ENCODE assay signal across 24 cellular contexts in genomic region chr13:26026211-26026610, GRCh38. TPM values are rescaled to one million over a fixed set of nuclear protein-coding genes. Genes with fewer than 3 reads are reported as not detected.
DNase-seq lines count a peak whose midpoint lies in the region; ATAC-seq, FAIRE-seq and TF ChIP-seq lines count a peak whose summit lies in the region.
"Had no signal": no experiment of that assay in that cellular context is flagged by ENCODE, and none has a peak within 500 bp of the region (broad histone marks: within the 10 kb centered on the region; RNA-seq: fewer than 3 reads in every experiment).

No MANE protein-coding gene starts in this region.

- H3K4me3 ChIP-seq in cardiac muscle cell (no peak overlapping the region), H1 (ENCODE audit: extremely low read depth in 1 of 4, insufficient read depth in 2 of 4, low read depth in 3 of 4, low read length in 4 of 4) (no peak overlapping the region), spleen (no peak overlapping the region)

- peaks cover 52% of the 10 kb centered on the region for H3K4me1 Mint-ChIP-seq in osteocyte (ENCODE audit: unreplicated experiment)
- H3K4me1 Mint-ChIP-seq: B cell, T-cell had no signal

- POLR2A ChIA-PET in H1 (lab: Charles Lee; ENCODE audit: partially characterized antibody) = interaction anchor here (2.0 kb wide), 1 partner anchor 25 kb away, joined by 8 read pairs; the partner anchor contains the start of gene SHISA2

- no peaks in the 10 kb centered on the region for H3K27me3 ChIP-seq in cardiac muscle cell
- H3K27me3 ChIP-seq in H1 (replicated peaks in 1 of 4; ENCODE audit: control insufficient read depth in 3 of 4, extremely low read depth in 1 of 4, insufficient read depth in 3 of 4, low read length in 3 of 4) = no peaks in the 10 kb centered on the region
- H3K27me3 ChIP-seq in spleen (replicated peaks in 1 of 7) = no peaks in the 10 kb centered on the region

- no peak overlapping the region for H3K56ac ChIP-seq in H1 (replicated peaks; ENCODE audit: insufficient read length, low read depth, low read length)

- H4K5ac ChIP-seq in H1 (ENCODE audit: insufficient read length, low read depth, low read length) = no peak overlapping the region

- no peaks in the 10 kb centered on the region for H3K36me3 Mint-ChIP-seq in osteocyte (ENCODE audit: unreplicated experiment)

- H3K4ac ChIP-seq in H1 (replicated peaks; ENCODE audit: insufficient read length, low read depth, low read length) = no peak overlapping the region

- H2BK20ac ChIP-seq in H1 (ENCODE audit: low read length) = no peak overlapping the region

- no peaks in the 10 kb centered on the region for H3K27me3 Mint-ChIP-seq in osteocyte (ENCODE audit: unreplicated experiment)

- H3K9me3 Mint-ChIP-seq in osteocyte (ENCODE audit: unreplicated experiment) = peaks cover 4% of the 10 kb centered on the region

- intact Hi-C loops in left ventricle myocardium superior (cut with micrococcal nuclease) (no loop called here), spleen (cut with DNase I; ENCODE audit: low total_unique reads) (no loop called here)

- no peaks in the 10 kb centered on the region for H3K79me2 ChIP-seq in H1 (ENCODE audit: control insufficient read depth in 1 of 2, insufficient read depth in 2 of 2, low read length in 2 of 2)

- TF ChIP-seq EP300 in H1 (IDR thresholded peaks at IDR 0.05; ENCODE audit: borderline replicate concordance in 1 of 2, low read depth in 2 of 2, low read length in 2 of 2) = no peak

- no peaks in the 10 kb centered on the region for H3K23me2 ChIP-seq in H1 (ENCODE audit: low read depth, low read length)

- TF ChIP-seq POLR2A in H1 (IDR thresholded peaks at IDR 0.05; ENCODE audit: control extremely low read depth in 1 of 2, low read depth in 2 of 2, low read length in 2 of 2) = no peak
- TF ChIP-seq POLR2A in spleen (IDR thresholded peaks at IDR 0.05) = no peak

- H2AK5ac ChIP-seq in H1 (ENCODE audit: low read depth, low read length) = no peak overlapping the region

- no peak overlapping the region for H2AFZ ChIP-seq in H1 (ENCODE audit: low read length)

- no peaks in the 10 kb centered on the region for H3K79me1 ChIP-seq in H1 (ENCODE audit: low read depth, low read length)

- no peak for ATAC-seq in left ventricle myocardium superior
- ATAC-seq: CD8-positive, alpha-beta T cell; T-cell had no signal

- H2BK120ac ChIP-seq in H1 (replicated peaks; ENCODE audit: low read depth, low read length) = no peak overlapping the region

- no peak overlapping the region; the same call in 1 of the 2 replicates for H3K18ac ChIP-seq in H1 (ENCODE audit: extremely low read depth, low read length)

- no peak overlapping the region for H3K27ac Mint-ChIP-seq in osteocyte (ENCODE audit: unreplicated experiment)
- H3K27ac Mint-ChIP-seq: B cell; CD8-positive, alpha-beta T cell; T-cell had no signal

- H4K20me1 ChIP-seq in H1 (replicated peaks in 1 of 2; ENCODE audit: control insufficient read depth in 1 of 2, insufficient read depth in 2 of 2, low read length in 2 of 2) = no peaks in the 10 kb centered on the region

- TF ChIP-seq RAD21 in H1 (IDR thresholded peaks at IDR 0.05 in 1 of 2, conservative IDR thresholded peaks at IDR 0.05 in 1 of 2; ENCODE audit: low read depth in 2 of 2, low read length in 2 of 2) = no peak

- peak overlapping the region; percentile 56; the same call in 1 of the 2 replicates for H2BK12ac ChIP-seq in H1 (ENCODE audit: low read depth, low read length)

- no peak overlapping the region for H3K23ac ChIP-seq in H1 (ENCODE audit: insufficient read length)

- H3K4me3 Mint-ChIP-seq in osteocyte (ENCODE audit: unreplicated experiment) = no peak overlapping the region
- H3K4me3 Mint-ChIP-seq: B cell; CD8-positive, alpha-beta T cell; T-cell had no signal

- DNase-seq in cardiac muscle cell (ENCODE audit: low read depth in 1 of 2, low spot score in 1 of 2) (no peak), left ventricle myocardium superior (no peak), H1 (ENCODE audit: low read depth in 1 of 2, low spot score in 2 of 2) (peak in 1 of 2 experiments; percentile 43), osteocyte (ENCODE audit: extremely low spot score, unreplicated experiment) (peak; percentile 71), spleen (no peak), NCI-H2081 treated with DMSO at 0.1 percent for 48 hours (lab: John Stamatoyannopoulos, UW) (no peak), pons (ENCODE audit: low spot score) (no peak)
- DNase-seq: CD8-positive, alpha-beta T cell; DMS79 treated with DMSO at 0.1 percent for 48 hours; GF-D8; Karpas-422; NCI-H1105 treated with DMSO at 0.1 percent for 48 hours; NCI-H2029; NCI-H510A treated with DMSO at 0.1 percent for 48 hours; NCI-H774; SHP77; T-cell had no signal

- CTCF ChIA-PET in H1 (lab: Charles Lee; ENCODE audit: partially characterized antibody) = interaction anchor here (0.9 to 9.2 kb wide), 2 partner anchors 12 to 169 kb away, joined by 6 to 53 read pairs; no protein-coding TSS in a partner anchor

- H3K36me3 ChIP-seq in cardiac muscle cell (no peaks in the 10 kb centered on the region), H1 (ENCODE audit: control insufficient read depth in 2 of 4, insufficient read depth in 4 of 4, low read length in 3 of 4) (0 out of 8 replicates have a peak, but pooled peaks cover 0 to 2% (median 0%) of the 10 kb centered on the region in 4 experiments), spleen (no peaks in the 10 kb centered on the region)

- TF ChIP-seq CTCF in cardiac muscle cell (IDR thresholded peaks at IDR 0.05; ENCODE audit: low read depth, low read length) (no peak), H1 (IDR thresholded peaks at IDR 0.05; ENCODE audit: control extremely low read depth in 1 of 3, insufficient read depth in 1 of 3, low read depth in 1 of 3, low read length in 3 of 3) (no peak), osteocyte (IDR thresholded peaks at IDR 0.05) (no peak), spleen (IDR thresholded peaks at IDR 0.05 in 8 of 11, conservative IDR thresholded peaks at IDR 0.05 in 3 of 11) (no peak)

- H2BK5ac ChIP-seq in H1 (ENCODE audit: low read depth, low read length) = no peak overlapping the region

- no peak overlapping the region for H2BK15ac ChIP-seq in H1 (ENCODE audit: low read length)

- H3K9me3 ChIP-seq in cardiac muscle cell (ENCODE audit: low read depth) = no peaks in the 10 kb centered on the region
- H3K9me3 ChIP-seq in H1 (ENCODE audit: insufficient read depth in 2 of 2, low read depth in 1 of 2, low read length in 1 of 2) = peaks cover 5% of the 10 kb centered on the region in 2 experiments; a peak in 3 of 4 replicates
- H3K9me3 ChIP-seq in spleen = peaks cover 0 to 9% (median 7%) of the 10 kb centered on the region in 8 donors

- peaks cover 52% of the 10 kb centered on the region for H3K4me1 ChIP-seq in cardiac muscle cell (ENCODE audit: low read depth)
- peaks cover 0 to 14% (median 2%) of the 10 kb centered on the region in 4 experiments; a peak in 4 of 7 replicates for H3K4me1 ChIP-seq in H1 (replicated peaks in 1 of 4; ENCODE audit: control insufficient read depth in 3 of 4, insufficient read depth in 4 of 4, low read length in 3 of 4)
- H3K4me1 ChIP-seq in spleen = no peaks in the 10 kb centered on the region

- H4K91ac ChIP-seq in H1 (replicated peaks; ENCODE audit: insufficient read length, low read length) = no peak overlapping the region

- 92% methylated on average over 4 of the region's 4 CpGs; no CpG with 5 or more reads in 1 of the 2 experiments for WGBS in H1 (ENCODE audit: extremely low coverage in 1 of 2, insufficient coverage in 1 of 2, insufficient read length in 1 of 2, insufficient replicate concordance in 2 of 2, low coverage in 1 of 2, low lambda C conversion rate in 2 of 2, missing lambda C conversion rate in 1 of 2), 2 experiments
- WGBS in spleen, 5 donors = 69 to 89% (median 82%) methylated on average over 4 of the region's 4 CpGs

- no peak overlapping the region for H4K8ac ChIP-seq in H1 (ENCODE audit: extremely low read depth, insufficient read depth, low read length)

- no peak overlapping the region for H3K9ac ChIP-seq in H1 (replicated peaks in 1 of 4; ENCODE audit: extremely low read depth in 1 of 4, low read depth in 3 of 4, low read length in 3 of 4)

- no peak overlapping the region for H3K4me2 ChIP-seq in H1 (ENCODE audit: insufficient read depth in 1 of 2, low read depth in 2 of 2, low read length in 2 of 2)

- no peak for FAIRE-seq in H1 (lab: Jason Lieb, UNC)
- FAIRE-seq: GM12891, H54 had no signal

- H3K27ac ChIP-seq in cardiac muscle cell (peak overlapping the region; percentile 94), H1 (ENCODE audit: low read depth, low read length) (no peak overlapping the region), spleen (no peak overlapping the region)
- H3K27ac ChIP-seq: C4-2B, HL-60, RWPE1 had no signal

- H3K14ac ChIP-seq in H1 (ENCODE audit: insufficient read length) = no peak overlapping the region

TF ChIP-seq in H1, 55 proteins besides CTCF, POLR2A, EP300 and RAD21:
- TF ChIP-seq CEBPB (IDR thresholded peaks at IDR 0.05; ENCODE audit: low read depth, low read length) = no peak
- no peak for TF ChIP-seq KDM1A (IDR thresholded peaks at IDR 0.05; ENCODE audit: borderline replicate concordance, low read length)
- TF ChIP-seq SP2 (IDR thresholded peaks at IDR 0.05; ENCODE audit: low read length) = no peak
- no peak for TF ChIP-seq RXRA (IDR thresholded peaks at IDR 0.05; ENCODE audit: insufficient read depth, low read depth, low read length)
- TF ChIP-seq RNF2 (IDR thresholded peaks at IDR 0.05; ENCODE audit: borderline replicate concordance, low read depth, low read length, missing control alignments, poor library complexity, severe bottlenecking) = no peak

RNA-seq across cellular contexts. Expression of gene SHISA2, which starts 25.6 kb away (rescaled TPM):
- total RNA-seq in cardiac muscle cell = 26.1 and 33.4 TPM in 2 replicates
- 11.8 and 16.5 TPM in 2 replicates for polyA plus RNA-seq in cardiac muscle cell
- 0.07 TPM for total RNA-seq in left ventricle myocardium superior
- 22.6 and 23.8 TPM in 2 replicates for total RNA-seq in H1 (2021; fragmentation: NEBNext Ultra II Directional; extraction: Animal tissue kit (Norgen Biotek cat#: 25700))
- 8.6 and 10.2 TPM in 2 replicates for polyA plus RNA-seq in H1 (2011; rRNA removed)
- polyA plus RNA-seq in H1 (2011; cell fraction: cytosol; rRNA removed) = 7.3 TPM
- 6.6 TPM for polyA plus RNA-seq in H1 (2011; cell fraction: nucleus; rRNA removed)
- polyA plus RNA-seq in H1 (2012, experiment 1 of 2) = 7.5 to 8.2 TPM (median 7.8 TPM) in 4 replicates
- 4.7 TPM for polyA plus RNA-seq in H1 (2012, experiment 2 of 2)
- polyA plus RNA-seq in H1 (2013, experiment 1 of 2) = 15.2 TPM
- polyA plus RNA-seq in H1 (2013, experiment 2 of 2) = 17.8 TPM
- polyA minus RNA-seq in H1 (2011; rRNA and poly(A)+ RNA removed) = 29.0 and 30.1 TPM in 2 replicates
- 20.6 TPM for polyA minus RNA-seq in H1 (2011; cell fraction: cytosol; rRNA and poly(A)+ RNA removed)
- 11.1 TPM for polyA minus RNA-seq in H1 (2011; cell fraction: nucleus; rRNA and poly(A)+ RNA removed)
- total RNA-seq in osteocyte = 128 TPM in 2 replicates
- total RNA-seq in spleen = 1 to 10 TPM in 1 of 7 donors, under 1 TPM in 4, not detected in 2; 0.27 to 1.5 (median 0.39) TPM
- under 1 TPM; 0.33 to 0.99 (median 0.87) TPM for polyA plus RNA-seq in spleen
- total RNA-seq: B cell, HT-29 had no signal
